ENCODE assay signal across 36 cellular contexts in the genomic region with DNA sequence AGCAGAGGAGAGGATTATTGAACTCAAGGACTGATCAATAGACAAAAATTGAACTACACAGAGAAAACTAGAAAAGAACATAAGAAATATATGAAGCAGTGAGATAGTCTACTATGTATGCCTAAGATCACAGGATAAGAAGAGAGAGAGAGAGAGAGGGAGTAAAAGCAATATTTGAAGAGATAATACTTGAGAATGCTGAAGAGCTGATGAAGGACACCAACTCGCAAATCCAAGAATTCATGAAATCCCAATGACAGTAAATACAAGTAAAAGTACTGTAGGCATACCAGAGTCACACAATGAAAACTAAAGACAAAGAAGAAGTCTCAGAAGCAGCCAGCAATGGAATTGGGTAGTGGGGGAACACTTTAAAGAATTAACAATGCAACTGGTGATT.
"Had no signal": no experiment of that assay in that cellular context is flagged by ENCODE, and none has a peak within 500 bp of the region (broad histone marks: within the 10 kb centered on the region; RNA-seq: fewer than 3 reads in every experiment).

No MANE protein-coding gene starts in this region.

- H3K27ac Mint-ChIP-seq: activated naive CD4-positive, alpha-beta T cell treated with anti-CD3 and anti-CD28 coated beads for 36 hours; activated naive CD4-positive, alpha-beta T cell treated with anti-CD3 and anti-CD28 coated beads, Interleukin-2, amount 10 ng/mL, durations not matched to agents 7 days and 5 days; activated naive CD4-positive, alpha-beta T cell treated with anti-CD3 and anti-CD28 coated beads, Interleukin-2, amount 50 U/mL, for 24 hours; activated naive CD4-positive, alpha-beta T cell treated with anti-CD3 and anti-CD28 coated beads, Interleukin-2, amount 50 U/mL, for 72 hours; activated naive CD8-positive, alpha-beta T cell; activated naive CD8-positive, alpha-beta T cell treated with anti-CD3 and anti-CD28 coated beads for 36 hours; activated naive CD8-positive, alpha-beta T cell treated with anti-CD3 and anti-CD28 coated beads, Interleukin-2, amount 10 ng/mL, durations not matched to agents 7 days and 5 days; activated naive CD8-positive, alpha-beta T cell treated with anti-CD3 and anti-CD28 coated beads, Interleukin-2, amount 50 U/mL, for 24 hours; activated T-cell treated with anti-CD3 and anti-CD28 coated beads, Interleukin-2, amount 50 U/mL, for 24 hours; activated T-helper 1 cell treated with anti-CD3 and anti-CD28 coated beads, Interleukin-12 subunit alpha, Interleukin-12 subunit beta, Interleukin-2, Interleukin-4 antibody, amounts not matched to agents 30 ng/mL and 10 ng/mL and 1 ng/mL, durations not matched to agents 14 hours and 24 hours and 36 hours; activated T-helper 17 cell treated with anti-CD3 and anti-CD28 coated beads, Interleukin-2, amount 50 U/mL, for 72 hours; activated T-helper 2 cell treated with anti-CD3 and anti-CD28 coated beads, Interferon-gamma antibody, Interleukin-2, Interleukin-4, amounts not matched to agents 10 μg/mL and 5 μg/mL and 100 μg/mL, durations not matched to agents 14 hours and 24 hours and 36 hours; brain had no signal

- ATAC-seq: activated naive CD4-positive, alpha-beta T cell treated with anti-CD3 and anti-CD28 coated beads, Interleukin-2, amount 50 U/mL, for 72 hours; activated naive CD8-positive, alpha-beta T cell treated with anti-CD3 and anti-CD28 coated beads, Interleukin-2, amount 50 U/mL, for 24 hours; activated T-helper 17 cell treated with anti-CD3 and anti-CD28 coated beads, Interleukin-2, amount 50 U/mL, for 72 hours; body of pancreas had no signal

- H3K4me3 ChIP-seq: adrenal gland, ascending aorta, body of pancreas, breast epithelium, cardiac muscle cell had no signal

- DNase-seq: activated effector memory CD4-positive, alpha-beta T cell treated with anti-CD3 and anti-CD28 coated beads, Interleukin-2, amount 50 U/mL, for 16 hours; activated effector memory CD4-positive, alpha-beta T cell treated with Interleukin-2 at 50 U/mL for 16 hours; activated gamma-delta T cell; activated gamma-delta T cell treated with Interleukin-2 at 50 U/mL for 16 hours; activated naive CD4-positive, alpha-beta T cell; activated naive CD4-positive, alpha-beta T cell treated with anti-CD3 and anti-CD28 coated beads for 36 hours; activated naive CD4-positive, alpha-beta T cell treated with anti-CD3 and anti-CD28 coated beads, Interleukin-2, amount 10 ng/mL, durations not matched to agents 7 days and 5 days; activated naive CD4-positive, alpha-beta T cell treated with anti-CD3 and anti-CD28 coated beads, Interleukin-2, amount 50 U/mL, for 16 hours; activated naive CD4-positive, alpha-beta T cell treated with Interleukin-2 at 50 U/mL for 16 hours; activated naive CD8-positive, alpha-beta T cell treated with anti-CD3 and anti-CD28 coated beads for 36 hours; activated naive CD8-positive, alpha-beta T cell treated with anti-CD3 and anti-CD28 coated beads, Interleukin-2, amount 10 ng/mL, durations not matched to agents 7 days and 5 days; activated naive CD8-positive, alpha-beta T cell treated with anti-CD3 and anti-CD28 coated beads, Interleukin-2, amount 50 U/mL, for 24 hours; activated T-cell treated with anti-CD3 and anti-CD28 coated beads, Interleukin-2, amount 50 U/mL, for 1 hour; activated T-cell treated with anti-CD3 and anti-CD28 coated beads, Interleukin-2, amount 50 U/mL, for 24 hours; activated T-cell treated with anti-CD3 and anti-CD28 coated beads, Interleukin-2, amount 50 U/mL, for 48 hours; adrenal gland; amniotic stem cell; amygdala; anterior cingulate cortex; aorta; body of pancreas; brain microvascular endothelial cell; caudate nucleus; central memory CD4-positive, alpha-beta T cell; cerebellar nuclear complex had no signal

- H3K9me3 ChIP-seq: adrenal gland, ascending aorta, body of pancreas had no signal

- H3K27me3 Mint-ChIP-seq: activated naive CD4-positive, alpha-beta T cell treated with anti-CD3 and anti-CD28 coated beads, Interleukin-2, amount 10 ng/mL, durations not matched to agents 7 days and 5 days; activated naive CD4-positive, alpha-beta T cell treated with anti-CD3 and anti-CD28 coated beads, Interleukin-2, amount 50 U/mL, for 24 hours; activated naive CD8-positive, alpha-beta T cell; activated naive CD8-positive, alpha-beta T cell treated with anti-CD3 and anti-CD28 coated beads for 36 hours; activated naive CD8-positive, alpha-beta T cell treated with anti-CD3 and anti-CD28 coated beads, Interleukin-2, amount 10 ng/mL, durations not matched to agents 7 days and 5 days; activated naive CD8-positive, alpha-beta T cell treated with anti-CD3 and anti-CD28 coated beads, Interleukin-2, amount 50 U/mL, for 24 hours; activated T-cell treated with anti-CD3 and anti-CD28 coated beads, Interleukin-2, amount 50 U/mL, for 24 hours; activated T-helper 17 cell treated with anti-CD3 and anti-CD28 coated beads, Interleukin-2, amount 50 U/mL, for 72 hours; brain; central memory CD8-positive, alpha-beta T cell had no signal

- H3K36me3 Mint-ChIP-seq: activated naive CD4-positive, alpha-beta T cell treated with anti-CD3 and anti-CD28 coated beads, Interleukin-2, amount 10 ng/mL, durations not matched to agents 7 days and 5 days; activated naive CD4-positive, alpha-beta T cell treated with anti-CD3 and anti-CD28 coated beads, Interleukin-2, amount 50 U/mL, for 24 hours; activated naive CD4-positive, alpha-beta T cell treated with anti-CD3 and anti-CD28 coated beads, Interleukin-2, amount 50 U/mL, for 72 hours; activated naive CD8-positive, alpha-beta T cell; activated naive CD8-positive, alpha-beta T cell treated with anti-CD3 and anti-CD28 coated beads for 36 hours; activated naive CD8-positive, alpha-beta T cell treated with anti-CD3 and anti-CD28 coated beads, Interleukin-2, amount 10 ng/mL, durations not matched to agents 7 days and 5 days; brain had no signal

- H3K36me3 ChIP-seq: adrenal gland, ascending aorta, brain microvascular endothelial cell, breast epithelium, cardiac muscle cell had no signal

- H3K4me1 ChIP-seq: adrenal gland, ascending aorta, body of pancreas, breast epithelium had no signal

- H3K27ac ChIP-seq: adrenal gland, ascending aorta, body of pancreas, brain microvascular endothelial cell, breast epithelium, cardiac muscle cell had no signal

- H3K4me3 Mint-ChIP-seq: activated naive CD4-positive, alpha-beta T cell treated with anti-CD3 and anti-CD28 coated beads for 36 hours; activated naive CD4-positive, alpha-beta T cell treated with anti-CD3 and anti-CD28 coated beads, Interleukin-2, amount 10 ng/mL, durations not matched to agents 7 days and 5 days; activated naive CD4-positive, alpha-beta T cell treated with anti-CD3 and anti-CD28 coated beads, Interleukin-2, amount 50 U/mL, for 24 hours; activated naive CD8-positive, alpha-beta T cell; activated naive CD8-positive, alpha-beta T cell treated with anti-CD3 and anti-CD28 coated beads for 36 hours; activated naive CD8-positive, alpha-beta T cell treated with anti-CD3 and anti-CD28 coated beads, Interleukin-2, amount 10 ng/mL, durations not matched to agents 7 days and 5 days; activated naive CD8-positive, alpha-beta T cell treated with anti-CD3 and anti-CD28 coated beads, Interleukin-2, amount 50 U/mL, for 24 hours; activated T-cell treated with anti-CD3 and anti-CD28 coated beads, Interleukin-2, amount 50 U/mL, for 24 hours; activated T-helper 1 cell treated with anti-CD3 and anti-CD28 coated beads, Interleukin-12 subunit alpha, Interleukin-12 subunit beta, Interleukin-2, Interleukin-4 antibody, amounts not matched to agents 30 ng/mL and 10 ng/mL and 1 ng/mL, durations not matched to agents 14 hours and 24 hours and 36 hours; activated T-helper 17 cell treated with anti-CD3 and anti-CD28 coated beads, Interleukin-2, amount 50 U/mL, for 72 hours; brain; central memory CD8-positive, alpha-beta T cell had no signal

- H3K4me1 Mint-ChIP-seq: activated naive CD4-positive, alpha-beta T cell treated with anti-CD3 and anti-CD28 coated beads, Interleukin-2, amount 10 ng/mL, durations not matched to agents 7 days and 5 days; activated naive CD4-positive, alpha-beta T cell treated with anti-CD3 and anti-CD28 coated beads, Interleukin-2, amount 50 U/mL, for 24 hours; activated naive CD8-positive, alpha-beta T cell treated with anti-CD3 and anti-CD28 coated beads for 36 hours; activated naive CD8-positive, alpha-beta T cell treated with anti-CD3 and anti-CD28 coated beads, Interleukin-2, amount 10 ng/mL, durations not matched to agents 7 days and 5 days; activated naive CD8-positive, alpha-beta T cell treated with anti-CD3 and anti-CD28 coated beads, Interleukin-2, amount 50 U/mL, for 24 hours; activated T-helper 17 cell treated with anti-CD3 and anti-CD28 coated beads, Interleukin-2, amount 50 U/mL, for 72 hours; brain; central memory CD8-positive, alpha-beta T cell had no signal
